ENCODE assay signal across 32 cellular contexts in genomic region chr21:25811186-25811585, GRCh38.
DNase-seq lines count a peak whose midpoint lies in the region; ATAC-seq, FAIRE-seq and TF ChIP-seq lines count a peak whose summit lies in the region.
"Had no signal": no experiment of that assay in that cellular context is flagged by ENCODE, and none has a peak within 500 bp of the region (broad histone marks: within the 10 kb centered on the region; RNA-seq: fewer than 3 reads in every experiment).

No MANE protein-coding gene starts in this region.

- 13% methylated on average over 1 of the region's 1 CpG for WGBS in HepG2 (ENCODE audit: low lambda C conversion rate)
- 67% methylated on average over 1 of the region's 1 CpG for WGBS in right lobe of liver (ENCODE audit: insufficient coverage, low coverage, low lambda C conversion rate, missing lambda C conversion rate)
- WGBS in A549 (ENCODE audit: missing lambda C conversion rate): 71% methylated on average over 1 of the region's 1 CpG
- 0% methylated on average over 1 of the region's 1 CpG for WGBS in K562 (ENCODE audit: insufficient coverage, low coverage, missing lambda C conversion rate)

- H3K27me3 ChIP-seq in HepG2 (ENCODE audit: control insufficient read depth in 1 of 2, insufficient read depth in 2 of 2, low read length in 2 of 2) (no peaks in the 10 kb centered on the region), right lobe of liver (no peaks in the 10 kb centered on the region), K562 (ENCODE audit: control insufficient read depth in 2 of 2, insufficient read depth in 2 of 2, low read length in 2 of 2) (peaks cover 2 to 7% of the 10 kb centered on the region in 2 experiments; a peak in 3 of 5 replicates)
- H3K27me3 ChIP-seq: BE2C; BLaER1; BLaER1 treated with 17β-estradiol and CSF1 and Interleukin-3, amounts not matched to agents 10 nM and 100 nM had no signal

- no peak overlapping the region for H3K4me2 ChIP-seq in HepG2 (ENCODE audit: low read depth, low read length)
- H3K4me2 ChIP-seq in A549: no peak overlapping the region
- no peak overlapping the region for H3K4me2 ChIP-seq in K562 (ENCODE audit: insufficient read depth, low read length)
- H3K4me2 ChIP-seq: BLaER1; BLaER1 treated with 17β-estradiol and CSF1 and Interleukin-3, amounts not matched to agents 10 nM and 100 nM had no signal

- DNase-seq in HepG2 (ENCODE audit: low spot score) (no peak), right lobe of liver (no peak), A549 (ENCODE audit: low read depth in 1 of 2, low spot score in 1 of 2) (no peak), K562 (ENCODE audit: extremely low read depth in 1 of 4, low spot score in 3 of 4) (no peak), HuH-7 (ENCODE audit: low spot score) (no peak)
- DNase-seq: 8988T; ACHN; AML-193; BE2C; C1 segment of cervical spinal cord; Caco-2; Calu3; CD4-positive, alpha-beta memory T cell; CD4-positive, alpha-beta T cell; CD4-positive, CD25-positive, alpha-beta regulatory T cell; CD8-positive, alpha-beta memory T cell; CD8-positive, alpha-beta T cell; COR-L47; DMS 273 treated with DMSO at 0.1 percent for 48 hours; DMS153; DMS53; DMS79; DMS79 treated with DMSO at 0.1 percent for 48 hours; DND-41; EL had no signal

- FAIRE-seq in HepG2 (lab: Jason Lieb, UNC): no peak
- FAIRE-seq in A549 (lab: Jason Lieb, UNC): no peak
- FAIRE-seq in K562 (lab: Jason Lieb, UNC): no peak
- FAIRE-seq: A204.1, D721Med had no signal

- no peak overlapping the region for H3K9ac ChIP-seq in HepG2 (ENCODE audit: insufficient read depth, low read depth, low read length)
- no peak overlapping the region for H3K9ac ChIP-seq in K562 (ENCODE audit: insufficient read depth in 1 of 2, low read depth in 2 of 2, low read length in 2 of 2)
- H3K9ac ChIP-seq: BLaER1; BLaER1 treated with 17β-estradiol and CSF1 and Interleukin-3, amounts not matched to agents 10 nM and 100 nM had no signal

- CTCF ChIA-PET in HepG2 (lab: Yijun Ruan, JAX; ENCODE audit: low intra/inter-chr PET ratio, low total read pairs) (interaction anchor here (0.9 kb wide), 1 partner anchor 10 kb away, joined by 3 read pairs; no protein-coding TSS in a partner anchor), A549 (lab: Yijun Ruan, JAX) (interaction anchor here (0.6 kb wide), 1 partner anchor 92 kb away, joined by 3 read pairs; no protein-coding TSS in a partner anchor), K562 (lab: Yijun Ruan, JAX; ENCODE audit: low intra/inter-chr PET ratio) (no interaction called here)

- H2AFZ ChIP-seq in HepG2 (ENCODE audit: low read length) (no peak overlapping the region), K562 (ENCODE audit: low read depth, low read length) (no peak overlapping the region)

- H4K20me1 ChIP-seq in HepG2 (ENCODE audit: insufficient read depth, low read length) (no peaks in the 10 kb centered on the region), K562 (replicated peaks; ENCODE audit: control insufficient read depth, insufficient read depth, low read length) (no peaks in the 10 kb centered on the region; the same call in 1 of the 2 replicates)
- H4K20me1 ChIP-seq: BLaER1; BLaER1 treated with 17β-estradiol and CSF1 and Interleukin-3, amounts not matched to agents 10 nM and 100 nM had no signal

- TF ChIP-seq EP300 in HepG2 (IDR thresholded peaks at IDR 0.05; ENCODE audit: low read depth in 2 of 2, low read length in 2 of 2): no peak
- TF ChIP-seq EP300 in HepG2 (CRISPR knock-in tag; IDR thresholded peaks at IDR 0.05; ENCODE audit: borderline replicate concordance): no peak
- no peak for TF ChIP-seq EP300 in A549 (IDR thresholded peaks at IDR 0.05)
- TF ChIP-seq EP300 in K562 (IDR thresholded peaks at IDR 0.05; ENCODE audit: low read length): no peak

- ATAC-seq in HepG2: no peak
- ATAC-seq in right lobe of liver: no peak
- no peak for ATAC-seq in A549
- ATAC-seq in K562: no peak
- ATAC-seq in HG02938 (IDR thresholded peaks at IDR 0.05; ENCODE audit: unreplicated experiment): no peak
- ATAC-seq: CD8-positive, alpha-beta T cell had no signal

- no peaks in the 10 kb centered on the region for H3K9me1 ChIP-seq in K562 (ENCODE audit: control insufficient read depth, insufficient read depth, low read length)

- TF ChIP-seq RAD21 in HepG2 (CRISPR knock-in tag; IDR thresholded peaks at IDR 0.05): no peak
- TF ChIP-seq RAD21 in A549 (conservative IDR thresholded peaks at IDR 0.05 in 1 of 2, IDR thresholded peaks at IDR 0.05 in 1 of 2): no peak
- TF ChIP-seq RAD21 in K562 (CRISPR knock-in tag; conservative IDR thresholded peaks at IDR 0.05 in 1 of 2, IDR thresholded peaks at IDR 0.05 in 1 of 2): no peak

- POLR2A ChIA-PET in HepG2 (lab: Yijun Ruan, JAX): no interaction called here
- POLR2A ChIA-PET in A549 (lab: Yijun Ruan, JAX): no interaction called here
- POLR2A ChIA-PET in K562 (lab: Yijun Ruan, JAX): no interaction called here

- H3K4me1 ChIP-seq in HepG2 (ENCODE audit: insufficient read depth, low read length): no peaks in the 10 kb centered on the region
- no peaks in the 10 kb centered on the region for H3K4me1 ChIP-seq in right lobe of liver
- H3K4me1 ChIP-seq in A549: no peaks in the 10 kb centered on the region
- H3K4me1 ChIP-seq in K562 (replicated peaks in 1 of 2; ENCODE audit: control insufficient read depth in 2 of 2, insufficient read depth in 2 of 2, low read length in 2 of 2): no peaks in the 10 kb centered on the region; a peak in 2 of 5 replicates
- H3K4me1 ChIP-seq: BE2C; BLaER1 treated with 17β-estradiol and CSF1 and Interleukin-3, amounts not matched to agents 10 nM and 100 nM; Caco-2 had no signal

- H3K36me3 ChIP-seq in HepG2 (replicated peaks in 1 of 2; ENCODE audit: control insufficient read depth in 1 of 2, insufficient read depth in 2 of 2, low read length in 2 of 2) (no peaks in the 10 kb centered on the region), right lobe of liver (no peaks in the 10 kb centered on the region), K562 (ENCODE audit: control insufficient read depth, insufficient read depth, low read length) (no peaks in the 10 kb centered on the region)
- H3K36me3 ChIP-seq: BE2C; BLaER1; BLaER1 treated with 17β-estradiol and CSF1 and Interleukin-3, amounts not matched to agents 10 nM and 100 nM had no signal

- no peaks in the 10 kb centered on the region for H3K9me3 ChIP-seq in HepG2 (ENCODE audit: low read length)
- H3K9me3 ChIP-seq in right lobe of liver: no peaks in the 10 kb centered on the region
- no peaks in the 10 kb centered on the region for H3K9me3 ChIP-seq in A549
- no peaks in the 10 kb centered on the region for H3K9me3 ChIP-seq in K562 (replicated peaks; ENCODE audit: control insufficient read depth, insufficient read depth, low read depth, low read length)
- H3K9me3 ChIP-seq: BE2C, BLaER1, Caco-2 had no signal

- BruUV-seq in HepG2 (replicated peaks; lab: Mats Ljungman, UMichigan) (no TSS peak), K562 (replicated peaks; lab: Mats Ljungman, UMichigan) (no TSS peak)

- H3K27ac ChIP-seq in HepG2 (ENCODE audit: extremely low read length, insufficient read depth, low read length) (no peak overlapping the region), right lobe of liver (no peak overlapping the region), A549 (no peak overlapping the region), K562 (ENCODE audit: extremely low read depth, low read depth, low read length) (no peak overlapping the region)
- H3K27ac ChIP-seq: 22Rv1; BLaER1; BLaER1 treated with 17β-estradiol and CSF1 and Interleukin-3, amounts not matched to agents 10 nM and 100 nM; C4-2B had no signal

- TF ChIP-seq POLR2A in HepG2 (IDR thresholded peaks at IDR 0.05; ENCODE audit: insufficient read depth in 1 of 2, low read depth in 2 of 2, low read length in 2 of 2) (no peak), right lobe of liver (IDR thresholded peaks at IDR 0.05) (no peak), A549 (IDR thresholded peaks at IDR 0.05; ENCODE audit: low read length) (no peak), K562 (conservative IDR thresholded peaks at IDR 0.05) (no peak)

- H3K79me2 ChIP-seq in HepG2 (ENCODE audit: insufficient read depth, low read length): no peaks in the 10 kb centered on the region
- H3K79me2 ChIP-seq in K562 (ENCODE audit: control insufficient read depth, insufficient read depth, low read length): no peaks in the 10 kb centered on the region

- H3K4me3 ChIP-seq in HepG2 (replicated peaks in 1 of 3; ENCODE audit: insufficient read depth in 1 of 3, low read depth in 2 of 3, low read length in 3 of 3) (no peak overlapping the region), right lobe of liver (no peak overlapping the region), A549 (no peak overlapping the region), K562 (no peak overlapping the region)
- H3K4me3 ChIP-seq: BLaER1; BLaER1 treated with 17β-estradiol and CSF1 and Interleukin-3, amounts not matched to agents 10 nM and 100 nM had no signal

- intact Hi-C loops in HepG2 (cut with micrococcal nuclease; ENCODE audit: unreplicated experiment): no loop called here
- intact Hi-C loops in right lobe of liver (cut with DNase I): no loop called here
- intact Hi-C loops in K562 (cut with micrococcal nuclease): no loop called here

- no peak for TF ChIP-seq CTCF in HepG2 (CRISPR knock-in tag; IDR thresholded peaks at IDR 0.05)
- no peak for TF ChIP-seq CTCF in right lobe of liver (IDR thresholded peaks at IDR 0.05)
- no peak for TF ChIP-seq CTCF in A549 (IDR thresholded peaks at IDR 0.05)
- no peak for TF ChIP-seq CTCF in K562 (IDR thresholded peaks at IDR 0.05 in 2 of 3, conservative IDR thresholded peaks at IDR 0.05 in 1 of 3; ENCODE audit: insufficient read depth in 2 of 3, low read depth in 1 of 3, low read length in 3 of 3)

- in situ Hi-C loops in HepG2 (cut with HindIII; ENCODE audit: extremely low pct_ligation_motif_present, low pct_unique_long_range_greater_than_20kb): no loop called here
- in situ Hi-C loops in K562 (cut with MboI): no loop called here

TF ChIP-seq in HepG2, 621 proteins besides CTCF, POLR2A, EP300 and RAD21:
- TF ChIP-seq MAFK (conservative IDR thresholded peaks at IDR 0.05 in 1 of 2, IDR thresholded peaks at IDR 0.05 in 1 of 2; ENCODE audit: low read length in 2 of 2) (peak; percentile 48 to 60), PCBP2 (optimal IDR thresholded peaks at IDR 0.05; ENCODE audit: low read depth, low read length, poor library complexity, severe bottlenecking) (no peak), MAFF (IDR thresholded peaks at IDR 0.05; ENCODE audit: low read depth, low read length) (peak; percentile 18; the same call in 1 of the 2 replicates)
TF ChIP-seq in HepG2: peak in this region for 2.

TF ChIP-seq in A549, 52 proteins besides CTCF, POLR2A, EP300 and RAD21 (continues in another document):
- peak; percentile 31 for TF ChIP-seq MAFK (IDR thresholded peaks at IDR 0.05; ENCODE audit: partially characterized antibody)

TF ChIP-seq in K562, 482 proteins besides CTCF, POLR2A, EP300 and RAD21 (continues in another document):
- TF ChIP-seq ZNF212 (CRISPR knock-in tag; IDR thresholded peaks at IDR 0.05) (no peak), KDM4B (IDR thresholded peaks at IDR 0.05; ENCODE audit: borderline replicate concordance in 2 of 2, low read depth in 1 of 2) (no peak), ZNF316 (IDR thresholded peaks at IDR 0.05) (peak; percentile 70), PPARD (CRISPR knock-in tag; IDR thresholded peaks at IDR 0.05) (no peak), KLF10 (CRISPR knock-in tag; IDR thresholded peaks at IDR 0.05) (no peak), C11orf30 (IDR thresholded peaks at IDR 0.05; ENCODE audit: low read depth) (peak; percentile 22; the same call in 1 of the 2 replicates), MAFF (IDR thresholded peaks at IDR 0.05; ENCODE audit: low read length) (0 out of 2 replicates have a peak, but pooled peaks have one; percentile 9), EGR1 (conservative IDR thresholded peaks at IDR 0.05) (no peak)

Comparison
In these comparisons a context has a peak if more than half of its experiments do, and no peak if none do; other contexts are left out.
1. Of the 241 proteins assayed by ChIP-seq in both HepG2 and K562: peak only in HepG2: MAFK; only in K562: none; in both: MAFF; in neither: 239.